ENCODE assay signal across 11 cellular contexts in genomic region chr5:5293029-5293428, GRCh38.
"Had no signal": no experiment of that assay in that cellular context is flagged by ENCODE, and none has a peak within 500 bp of the region (broad histone marks: within the 10 kb centered on the region; RNA-seq: fewer than 3 reads in every experiment).

No MANE protein-coding gene starts in this region.

- H3K9me3 ChIP-seq: pancreas, thoracic aorta had no signal

- H3K27me3 ChIP-seq: cardiac muscle cell, pancreas, stomach had no signal

- H3K36me3 ChIP-seq: cardiac muscle cell, left ventricle myocardium inferior, pancreas, stomach, thoracic aorta had no signal

- H3K27ac ChIP-seq: cardiac muscle cell, left ventricle myocardium inferior, pancreas, stomach, thoracic aorta had no signal

- DNase-seq: activated CD4-positive, alpha-beta memory T cell treated with anti-CD3 and anti-CD28 coated beads, Interleukin-2, amount 10 ng/mL, durations not matched to agents 7 days and 5 days; activated CD4-positive, alpha-beta T cell treated with anti-CD3 and anti-CD28 coated beads for 36 hours; activated CD8-positive, alpha-beta memory T cell treated with anti-CD3 and anti-CD28 coated beads, Interleukin-2, amount 50 U/mL, for 4 hours; activated naive CD4-positive, alpha-beta T cell; foreskin melanocyte; kidney; left ventricle myocardium inferior; pancreas; stomach had no signal

- H3K4me3 ChIP-seq: cardiac muscle cell, left ventricle myocardium inferior, pancreas, stomach, thoracic aorta had no signal

- ATAC-seq: activated CD4-positive, alpha-beta T cell treated with anti-CD3 and anti-CD28 coated beads for 36 hours; pancreas had no signal

- H3K4me1 ChIP-seq: left ventricle myocardium inferior, pancreas, stomach had no signal
